In genomic region chr20:34567885-34568865, GRCh38 we compare ENCODE assay signal across 28 cellular contexts. TPM values are rescaled to one million over a fixed set of nuclear protein-coding genes. Genes with fewer than 3 reads are reported as not detected.
DNase-seq lines count a peak whose midpoint lies in the region; ATAC-seq and TF ChIP-seq lines count a peak whose summit lies in the region.
"Had no signal": no experiment of that assay in that cellular context is flagged by ENCODE, and none has a peak within 500 bp of the region (broad histone marks: within the 10 kb centered on the region; RNA-seq: fewer than 3 reads in every experiment).

No MANE protein-coding gene starts in this region.

- no peak overlapping the region for H3K23ac ChIP-seq in mesendoderm (ENCODE audit: low read length)

- no peaks in the 10 kb centered on the region for H3K9me3 Mint-ChIP-seq in stimulated activated naive CD8-positive, alpha-beta T cell treated with anti-CD3 and anti-CD28 coated beads, Interleukin-15, amount 100 ng/mL, for 72 hours
- no peaks in the 10 kb centered on the region for H3K9me3 Mint-ChIP-seq in activated T-helper 17 cell treated with anti-CD3 and anti-CD28 coated beads, Interleukin-2, amount 50 U/mL, for 72 hours
- H3K9me3 Mint-ChIP-seq: activated T-cell treated with anti-CD3 and anti-CD28 coated beads, Interleukin-2, amount 50 U/mL, for 24 hours had no signal

- peaks cover 1% of the 10 kb centered on the region for H3K36me3 ChIP-seq in mesendoderm (ENCODE audit: control insufficient read depth, insufficient read depth, low read length)
- no peaks in the 10 kb centered on the region for H3K36me3 ChIP-seq in upper lobe of right lung
- H3K36me3 ChIP-seq: brain microvascular endothelial cell, transverse colon had no signal

- intact Hi-C loops in upper lobe of right lung (cut with DNase I), result no loop called here

- no peaks in the 10 kb centered on the region for H3K79me1 ChIP-seq in mesendoderm (ENCODE audit: low read length)

- no peak for ATAC-seq in stimulated activated naive CD8-positive, alpha-beta T cell treated with anti-CD3 and anti-CD28 coated beads, Interleukin-15, amount 100 ng/mL, for 72 hours
- no peak for ATAC-seq in stimulated activated naive CD8-positive, alpha-beta T cell treated with anti-CD3 and anti-CD28 coated beads, Interleukin-15, Interleukin-2, amounts not matched to agents 100 U/mL and 50 U/mL, for 24 hours
- ATAC-seq in activated T-helper 17 cell treated with anti-CD3 and anti-CD28 coated beads, Interleukin-2, amount 50 U/mL, for 72 hours (replicated peaks), result no peak
- ATAC-seq in upper lobe of right lung, result peak; percentile 33
- ATAC-seq: gastroesophageal sphincter, right cardiac atrium had no signal

- H2AK5ac ChIP-seq in mesendoderm (ENCODE audit: low read length), result no peak overlapping the region

- H3K79me2 ChIP-seq in mesendoderm (ENCODE audit: control insufficient read depth, insufficient read depth, low read length), result no peaks in the 10 kb centered on the region

- no peaks in the 10 kb centered on the region for H3K9me3 ChIP-seq in upper lobe of right lung
- H3K9me3 ChIP-seq: gastroesophageal sphincter, MG63, transverse colon had no signal

- no peak overlapping the region for H4K8ac ChIP-seq in mesendoderm (ENCODE audit: low read depth, low read length)

- no peak overlapping the region for H2BK120ac ChIP-seq in mesendoderm (ENCODE audit: low read depth, low read length)

- peak overlapping the region; percentile 10 for H3K56ac ChIP-seq in mesendoderm (ENCODE audit: low read length)

- peaks cover 18% of the 10 kb centered on the region for H3K4me1 Mint-ChIP-seq in stimulated activated naive CD8-positive, alpha-beta T cell treated with anti-CD3 and anti-CD28 coated beads, Interleukin-15, amount 100 ng/mL, for 72 hours
- peaks cover 6% of the 10 kb centered on the region for H3K4me1 Mint-ChIP-seq in activated T-helper 17 cell treated with anti-CD3 and anti-CD28 coated beads, Interleukin-2, amount 50 U/mL, for 72 hours

- H2BK5ac ChIP-seq in mesendoderm (ENCODE audit: low read length), result no peak overlapping the region

- DNase-seq in stimulated activated naive CD8-positive, alpha-beta T cell treated with anti-CD3 and anti-CD28 coated beads, Interleukin-15, amount 100 ng/mL, for 72 hours, result no peak
- no peak for DNase-seq in stimulated activated naive CD8-positive, alpha-beta T cell treated with anti-CD3 and anti-CD28 coated beads, Interleukin-15, Interleukin-2, amounts not matched to agents 100 U/mL and 50 U/mL, for 24 hours
- DNase-seq in mesendoderm (peak; percentile 27), upper lobe of right lung (no peak), SIG-M5 (lab: John Stamatoyannopoulos, UW) (no peak), NCI-H446 (lab: John Stamatoyannopoulos, UW) (no peak), hippocampal formation (lab: John Stamatoyannopoulos, UW) (no peak)
- DNase-seq: ACHN; activated CD4-positive, alpha-beta T cell treated with anti-CD3 and anti-CD28 coated beads for 48 hours; activated T-cell treated with anti-CD3 and anti-CD28 coated beads, Interleukin-2, amount 50 U/mL, for 24 hours; amniotic stem cell; brain microvascular endothelial cell; DMS153; mammary epithelial cell; MG63; NCI-H1105; NCI-H187 treated with DMSO at 0.1 percent for 48 hours; NCI-H2171; NCI-H510A; RPMI8226; transverse colon; WERI-Rb-1 had no signal

- H4K5ac ChIP-seq in mesendoderm (ENCODE audit: low read length), result no peak overlapping the region

- H3K9ac ChIP-seq in mesendoderm (ENCODE audit: low read length), result no peak overlapping the region
- H3K9ac ChIP-seq: KMS-11 had no signal

- no peak overlapping the region for H3K4ac ChIP-seq in mesendoderm (ENCODE audit: low read depth, low read length)

- no peak overlapping the region for H3K4me2 ChIP-seq in mesendoderm (ENCODE audit: low read length)
- H3K4me2 ChIP-seq: KMS-11 had no signal

- no peak for TF ChIP-seq CTCF in upper lobe of right lung (IDR thresholded peaks at IDR 0.05)

- H3K27ac ChIP-seq in mesendoderm (ENCODE audit: low read depth, low read length) (no peak overlapping the region), upper lobe of right lung (peak overlapping the region; percentile 66)
- H3K27ac ChIP-seq: brain microvascular endothelial cell, gastroesophageal sphincter, KMS-11, transverse colon, WERI-Rb-1 had no signal

- no peak overlapping the region for H3K18ac ChIP-seq in mesendoderm (ENCODE audit: low read length)

- H3K36me3 Mint-ChIP-seq in activated T-helper 17 cell treated with anti-CD3 and anti-CD28 coated beads, Interleukin-2, amount 50 U/mL, for 72 hours (ENCODE audit: low read depth), result peaks cover 20% of the 10 kb centered on the region

- H3K4me3 Mint-ChIP-seq in stimulated activated naive CD8-positive, alpha-beta T cell treated with anti-CD3 and anti-CD28 coated beads, Interleukin-15, amount 100 ng/mL, for 72 hours, result no peak overlapping the region
- no peak overlapping the region for H3K4me3 Mint-ChIP-seq in activated T-helper 17 cell treated with anti-CD3 and anti-CD28 coated beads, Interleukin-2, amount 50 U/mL, for 72 hours
- H3K4me3 Mint-ChIP-seq: activated T-cell treated with anti-CD3 and anti-CD28 coated beads, Interleukin-2, amount 50 U/mL, for 24 hours; B cell had no signal

- H3K4me3 ChIP-seq in mesendoderm (ENCODE audit: low read length) (no peak overlapping the region), upper lobe of right lung (no peak overlapping the region)
- H3K4me3 ChIP-seq: gastroesophageal sphincter, MG63, transverse colon had no signal

- WGBS in mesendoderm (ENCODE audit: extremely low coverage, insufficient coverage, low lambda C conversion rate), result no CpG with 5 or more reads among the region's 15 CpGs

- H3K4me1 ChIP-seq in mesendoderm (ENCODE audit: control insufficient read depth, low read depth, low read length), result no peaks in the 10 kb centered on the region
- H3K4me1 ChIP-seq in upper lobe of right lung, result no peaks in the 10 kb centered on the region
- H3K4me1 ChIP-seq: gastroesophageal sphincter, transverse colon had no signal

- H3K27me3 ChIP-seq in mesendoderm (ENCODE audit: insufficient read depth, low read length, poor library complexity) (no peaks in the 10 kb centered on the region), upper lobe of right lung (no peaks in the 10 kb centered on the region)
- H3K27me3 ChIP-seq: brain microvascular endothelial cell, gastroesophageal sphincter, MG63, transverse colon had no signal

- no peak overlapping the region for H2BK15ac ChIP-seq in mesendoderm (replicated peaks; ENCODE audit: low read depth)

- H3K27ac Mint-ChIP-seq in stimulated activated naive CD8-positive, alpha-beta T cell treated with anti-CD3 and anti-CD28 coated beads, Interleukin-15, amount 100 ng/mL, for 72 hours, result peak overlapping the region; percentile 50 to 83
- peak overlapping the region; percentile 74 for H3K27ac Mint-ChIP-seq in activated T-helper 17 cell treated with anti-CD3 and anti-CD28 coated beads, Interleukin-2, amount 50 U/mL, for 72 hours
- H3K27ac Mint-ChIP-seq: B cell had no signal

- no peaks in the 10 kb centered on the region for H3K27me3 Mint-ChIP-seq in stimulated activated naive CD8-positive, alpha-beta T cell treated with anti-CD3 and anti-CD28 coated beads, Interleukin-15, amount 100 ng/mL, for 72 hours
- no peaks in the 10 kb centered on the region for H3K27me3 Mint-ChIP-seq in activated T-helper 17 cell treated with anti-CD3 and anti-CD28 coated beads, Interleukin-2, amount 50 U/mL, for 72 hours
- H3K27me3 Mint-ChIP-seq: activated T-cell treated with anti-CD3 and anti-CD28 coated beads, Interleukin-2, amount 50 U/mL, for 24 hours; B cell had no signal

RNA-seq across cellular contexts. Expression of gene MAP1LC3A, which starts 9.7 kb away (rescaled TPM):
- 1 to 10 TPM; 4.5 to 4.6 TPM for total RNA-seq in activated T-helper 17 cell treated with anti-CD3 and anti-CD28 coated beads, Interleukin-2, amount 50 U/mL, for 72 hours
- 3.3 TPM for polyA plus RNA-seq in mesendoderm (2013, experiment 1 of 2)
- polyA plus RNA-seq in mesendoderm (2013, experiment 2 of 2), result 3.3 TPM
- 45.9 TPM for total RNA-seq in upper lobe of right lung
- total RNA-seq: HT1080 had no signal

RNA-seq across cellular contexts. Expression of gene DYNLRB1, which starts 52.0 kb away (rescaled TPM):
- 10 to 100 TPM; 72.0 to 85.0 TPM for total RNA-seq in activated T-helper 17 cell treated with anti-CD3 and anti-CD28 coated beads, Interleukin-2, amount 50 U/mL, for 72 hours
- 198 TPM for polyA plus RNA-seq in mesendoderm (2013, experiment 1 of 2)
- 199 TPM for polyA plus RNA-seq in mesendoderm (2013, experiment 2 of 2)
- total RNA-seq in upper lobe of right lung, result 146 TPM
